In genomic region chr16:46387720-46388119, GRCh38 we compare ENCODE assay signal across 8 cellular contexts.
DNase-seq lines count a peak whose midpoint lies in the region; ATAC-seq and TF ChIP-seq lines count a peak whose summit lies in the region.
"Not testable (repeated sequence)": the region's sequence is repeated elsewhere in the genome, so short reads cannot be mapped to it uniquely, and the experiment has no call there.

No MANE protein-coding gene starts in this region.

- H3K9me3 ChIP-seq in upper lobe of right lung, result peaks cover 15% of the 10 kb centered on the region

- not testable (repeated sequence) for H3K27me3 Mint-ChIP-seq in activated B cell treated with CpG ODN at 0.5 μM for 24 hours; activated T-cell treated with anti-CD3 and anti-CD28 coated beads, Interleukin-2, amount 50 U/mL, for 72 hours (ENCODE audit: low read depth); central memory CD8-positive, alpha-beta T cell

- H3K4me1 ChIP-seq in upper lobe of right lung, result not testable (repeated sequence)

- ATAC-seq in GM21717 (IDR thresholded peaks at IDR 0.05; ENCODE audit: unreplicated experiment), result peak; percentile 1
- not testable (repeated sequence) for ATAC-seq in activated B cell treated with CpG ODN at 0.5 μM for 24 hours (ENCODE audit: low read depth); activated T-cell treated with anti-CD3 and anti-CD28 coated beads, Interleukin-2, amount 50 U/mL, for 72 hours (replicated peaks in 1 of 2)
- ATAC-seq in central memory CD8-positive, alpha-beta T cell (replicated peaks; ENCODE audit: extremely low read depth, poor library complexity, severe bottlenecking), result peak; percentile 0
- ATAC-seq in left colon, result peak; percentile 3
- peak; percentile 2 for ATAC-seq in omental fat pad (ENCODE audit: low FRiP score)
- peak; percentile 1 for ATAC-seq in upper lobe of right lung

- intact Hi-C loops in activated B cell treated with CpG ODN at 0.5 μM for 24 hours (cut with micrococcal nuclease); left colon (cut with DNase I, micrococcal nuclease); upper lobe of right lung (cut with DNase I): not testable (repeated sequence)

- TF ChIP-seq CTCF in activated B cell treated with CpG ODN at 0.5 μM for 24 hours (IDR thresholded peaks at IDR 0.05); omental fat pad (IDR thresholded peaks at IDR 0.05); upper lobe of right lung (IDR thresholded peaks at IDR 0.05): not testable (repeated sequence)

- H3K27me3 ChIP-seq in upper lobe of right lung, result not testable (repeated sequence)

- not testable (repeated sequence) for H3K36me3 Mint-ChIP-seq in activated B cell treated with CpG ODN at 0.5 μM for 24 hours (ENCODE audit: low read depth); central memory CD8-positive, alpha-beta T cell (ENCODE audit: insufficient read depth)
- H3K36me3 Mint-ChIP-seq in activated T-cell treated with anti-CD3 and anti-CD28 coated beads, Interleukin-2, amount 50 U/mL, for 72 hours (ENCODE audit: insufficient read depth in 2 of 2), result peaks cover 22 to 34% of the 10 kb centered on the region in 2 donors

- not testable (repeated sequence) for H3K9me3 Mint-ChIP-seq in activated B cell treated with CpG ODN at 0.5 μM for 24 hours
- peaks cover 16 to 17% of the 10 kb centered on the region in 2 donors for H3K9me3 Mint-ChIP-seq in activated T-cell treated with anti-CD3 and anti-CD28 coated beads, Interleukin-2, amount 50 U/mL, for 72 hours
- peaks cover 14% of the 10 kb centered on the region for H3K9me3 Mint-ChIP-seq in central memory CD8-positive, alpha-beta T cell

- H3K27ac ChIP-seq in upper lobe of right lung, result not testable (repeated sequence)

- not testable (repeated sequence) for H3K4me3 Mint-ChIP-seq in activated B cell treated with CpG ODN at 0.5 μM for 24 hours; activated T-cell treated with anti-CD3 and anti-CD28 coated beads, Interleukin-2, amount 50 U/mL, for 72 hours; central memory CD8-positive, alpha-beta T cell

- CTCF ChIA-PET in activated B cell treated with CpG ODN at 0.5 μM for 24 hours (lab: Charles Lee), result not testable (repeated sequence)

- not testable (repeated sequence) for H3K4me3 ChIP-seq in upper lobe of right lung

- DNase-seq in activated B cell treated with CpG ODN at 0.5 μM for 24 hours (peak; percentile 49), left colon (peak in 1 of 2 donors; percentile 76), omental fat pad (ENCODE audit: low spot score) (peak; percentile 23)
- peak; percentile 41 to 90 for DNase-seq in activated T-cell treated with anti-CD3 and anti-CD28 coated beads, Interleukin-2, amount 50 U/mL, for 72 hours
- DNase-seq in central memory CD8-positive, alpha-beta T cell (ENCODE audit: low spot score in 2 of 2), result peak; percentile 82 to 89
- DNase-seq in stimulated activated CD8-positive, alpha-beta memory T cell treated with anti-CD3 and anti-CD28 coated beads, Interleukin-12 subunit alpha, Interleukin-12 subunit beta, amount 100 ng/mL, for 1 hour (ENCODE audit: low read depth), result peak; percentile 72
- DNase-seq in upper lobe of right lung, result not testable (repeated sequence)

- POLR2A ChIA-PET in activated B cell treated with CpG ODN at 0.5 μM for 24 hours (lab: Charles Lee), result not testable (repeated sequence)

- H3K27ac Mint-ChIP-seq in activated B cell treated with CpG ODN at 0.5 μM for 24 hours; activated T-cell treated with anti-CD3 and anti-CD28 coated beads, Interleukin-2, amount 50 U/mL, for 72 hours; central memory CD8-positive, alpha-beta T cell (ENCODE audit: low read depth): not testable (repeated sequence)

- not testable (repeated sequence) for H3K4me1 Mint-ChIP-seq in activated B cell treated with CpG ODN at 0.5 μM for 24 hours; activated T-cell treated with anti-CD3 and anti-CD28 coated beads, Interleukin-2, amount 50 U/mL, for 72 hours (ENCODE audit: low read depth); central memory CD8-positive, alpha-beta T cell

- not testable (repeated sequence) for H3K36me3 ChIP-seq in upper lobe of right lung
